8 cellular contexts compared by ENCODE assay signal in the genomic region with DNA sequence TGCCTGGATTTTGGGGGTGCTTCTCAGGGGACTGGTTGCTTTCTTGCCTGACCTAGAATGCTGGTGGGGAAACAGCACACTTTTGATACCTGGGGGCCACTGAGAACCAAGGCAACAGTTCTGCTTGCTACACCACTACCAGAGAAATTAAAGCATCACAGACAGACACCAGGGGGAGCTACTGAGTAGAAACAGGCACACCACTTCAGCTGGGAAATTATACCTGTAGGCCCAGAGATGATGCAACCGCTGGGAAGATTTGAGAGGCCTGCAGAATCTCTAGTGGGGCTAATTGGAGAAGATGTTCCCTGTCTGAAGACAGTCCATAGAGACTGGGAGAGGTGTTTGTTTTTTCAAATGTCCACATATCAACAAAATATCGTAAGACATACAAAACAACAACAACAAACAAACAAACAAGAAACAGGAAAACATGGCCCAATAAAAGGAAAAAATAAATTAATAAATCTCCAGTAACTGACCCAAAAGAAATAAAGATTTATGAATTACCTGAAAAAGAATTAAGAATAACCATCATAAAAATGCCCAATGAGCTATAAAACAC.
DNase-seq lines count a peak whose midpoint lies in the region; ATAC-seq, FAIRE-seq and TF ChIP-seq lines count a peak whose summit lies in the region.

No MANE protein-coding gene starts in this region.

- no peak overlapping the region for H3K27ac ChIP-seq in SK-N-SH (ENCODE audit: low read depth in 2 of 2, low read length in 1 of 2)
- no peak overlapping the region for H3K27ac ChIP-seq in uterus

- POLR2A ChIA-PET in SK-N-SH (lab: Yijun Ruan, JAX): interaction anchor here (0.6 kb wide), 1 partner anchor 27 kb away, joined by 3 read pairs; no protein-coding TSS in a partner anchor

- CTCF ChIA-PET in SK-N-SH (lab: Yijun Ruan, JAX): interaction anchor here (0.6 to 7.7 kb wide), 13 partner anchors 8 to 47 kb away, joined by 3 to 97 read pairs (median 4); no protein-coding TSS in a partner anchor

- no peaks in the 10 kb centered on the region for H4K20me1 ChIP-seq in SK-N-SH (ENCODE audit: insufficient read depth)

- H3K79me2 ChIP-seq in SK-N-SH (ENCODE audit: insufficient read depth): no peaks in the 10 kb centered on the region

- peak; percentile 20 for DNase-seq in DMS153 (lab: John Stamatoyannopoulos, UW)
- peak; percentile 39 for DNase-seq in NCI-H1048 (lab: John Stamatoyannopoulos, UW)
- peak; percentile 62 for DNase-seq in SK-N-SH
- peak; percentile 11 for DNase-seq in midbrain (lab: John Stamatoyannopoulos, UW)
- DNase-seq in uterus: peak in 1 of 2 donors; percentile 27
- DNase-seq in activated effector memory CD4-positive, alpha-beta T cell treated with anti-CD3 and anti-CD28 coated beads, Interleukin-2, amount 50 U/mL, for 16 hours: no peak

- no peak overlapping the region for H3K4me2 ChIP-seq in SK-N-SH

- no peak for TF ChIP-seq POLR2A in uterus (IDR thresholded peaks at IDR 0.05)

- no peak for TF ChIP-seq EP300 in SK-N-SH (IDR thresholded peaks at IDR 0.05; ENCODE audit: borderline replicate concordance in 1 of 2, low read depth in 1 of 2, low read length in 1 of 2)

- no peak overlapping the region for H2AFZ ChIP-seq in SK-N-SH (ENCODE audit: low read depth)

- FAIRE-seq in endometrium (lab: Jason Lieb, UNC): peak; percentile 26

- intact Hi-C loops in uterus (cut with DNase I; ENCODE audit: low total_unique reads): no loop called here

- WGBS in SK-N-SH (ENCODE audit: low lambda C conversion rate): 35% methylated on average over 2 of the region's 2 CpGs

- TF ChIP-seq CTCF in SK-N-SH (IDR thresholded peaks at IDR 0.05) (peak; percentile 72), uterus (IDR thresholded peaks at IDR 0.05) (peak in 3 of 4 experiments; percentile 14 to 32 (median 29))

- no peaks in the 10 kb centered on the region for H3K9me3 ChIP-seq in SK-N-SH
- H3K9me3 ChIP-seq in uterus: no peaks in the 10 kb centered on the region

- no peaks in the 10 kb centered on the region for H3K9me2 ChIP-seq in SK-N-SH

- H3K4me3 ChIP-seq in SK-N-SH (ENCODE audit: low read depth in 2 of 2, low read length in 1 of 2) (no peak overlapping the region; a peak in 1 of 4 replicates), uterus (no peak overlapping the region)

- H3K4me1 ChIP-seq in SK-N-SH (ENCODE audit: control insufficient read depth in 1 of 2, insufficient read depth in 2 of 2, low read depth in 1 of 2, low read length in 1 of 2): no peaks in the 10 kb centered on the region
- no peaks in the 10 kb centered on the region for H3K4me1 ChIP-seq in uterus

- no peaks in the 10 kb centered on the region for H3F3A ChIP-seq in SK-N-SH (replicated peaks; ENCODE audit: insufficient read depth)

- peak; percentile 55 for TF ChIP-seq RAD21 in SK-N-SH (IDR thresholded peaks at IDR 0.05; ENCODE audit: low read length)

- ATAC-seq in GM21528 (IDR thresholded peaks at IDR 0.05; ENCODE audit: low FRiP score, unreplicated experiment): peak; percentile 55

- no peaks in the 10 kb centered on the region for H3K36me3 ChIP-seq in SK-N-SH (replicated peaks in 1 of 2; ENCODE audit: control insufficient read depth in 1 of 2, insufficient read depth in 2 of 2, low read length in 1 of 2)
- no peaks in the 10 kb centered on the region for H3K36me3 ChIP-seq in uterus

- H3K27me3 ChIP-seq in SK-N-SH (ENCODE audit: insufficient read depth) (no peaks in the 10 kb centered on the region), uterus (no peaks in the 10 kb centered on the region)

- H3K9ac ChIP-seq in SK-N-SH: no peak overlapping the region

TF ChIP-seq in SK-N-SH, 30 proteins besides CTCF, POLR2A, EP300 and RAD21:
- TF ChIP-seq, protein P1, sequence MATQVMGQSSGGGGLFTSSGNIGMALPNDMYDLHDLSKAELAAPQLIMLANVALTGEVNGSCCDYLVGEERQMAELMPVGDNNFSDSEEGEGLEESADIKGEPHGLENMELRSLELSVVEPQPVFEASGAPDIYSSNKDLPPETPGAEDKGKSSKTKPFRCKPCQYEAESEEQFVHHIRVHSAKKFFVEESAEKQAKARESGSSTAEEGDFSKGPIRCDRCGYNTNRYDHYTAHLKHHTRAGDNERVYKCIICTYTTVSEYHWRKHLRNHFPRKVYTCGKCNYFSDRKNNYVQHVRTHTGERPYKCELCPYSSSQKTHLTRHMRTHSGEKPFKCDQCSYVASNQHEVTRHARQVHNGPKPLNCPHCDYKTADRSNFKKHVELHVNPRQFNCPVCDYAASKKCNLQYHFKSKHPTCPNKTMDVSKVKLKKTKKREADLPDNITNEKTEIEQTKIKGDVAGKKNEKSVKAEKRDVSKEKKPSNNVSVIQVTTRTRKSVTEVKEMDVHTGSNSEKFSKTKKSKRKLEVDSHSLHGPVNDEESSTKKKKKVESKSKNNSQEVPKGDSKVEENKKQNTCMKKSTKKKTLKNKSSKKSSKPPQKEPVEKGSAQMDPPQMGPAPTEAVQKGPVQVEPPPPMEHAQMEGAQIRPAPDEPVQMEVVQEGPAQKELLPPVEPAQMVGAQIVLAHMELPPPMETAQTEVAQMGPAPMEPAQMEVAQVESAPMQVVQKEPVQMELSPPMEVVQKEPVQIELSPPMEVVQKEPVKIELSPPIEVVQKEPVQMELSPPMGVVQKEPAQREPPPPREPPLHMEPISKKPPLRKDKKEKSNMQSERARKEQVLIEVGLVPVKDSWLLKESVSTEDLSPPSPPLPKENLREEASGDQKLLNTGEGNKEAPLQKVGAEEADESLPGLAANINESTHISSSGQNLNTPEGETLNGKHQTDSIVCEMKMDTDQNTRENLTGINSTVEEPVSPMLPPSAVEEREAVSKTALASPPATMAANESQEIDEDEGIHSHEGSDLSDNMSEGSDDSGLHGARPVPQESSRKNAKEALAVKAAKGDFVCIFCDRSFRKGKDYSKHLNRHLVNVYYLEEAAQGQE (IDR thresholded peaks at IDR 0.05; ENCODE audit: low read depth, low read length): no peak
- TF ChIP-seq TAF1 (IDR thresholded peaks at IDR 0.05; ENCODE audit: borderline replicate concordance, low read depth, low read length) (no peak), JUND (IDR thresholded peaks at IDR 0.05) (no peak), SMC3 (IDR thresholded peaks at IDR 0.05; ENCODE audit: low read depth, low read length) (peak; percentile 59), SIN3A (IDR thresholded peaks at IDR 0.05; ENCODE audit: borderline replicate concordance, low read depth, low read length) (no peak)
TF ChIP-seq in SK-N-SH: peak in this region for 1.
